In the genomic region with DNA sequence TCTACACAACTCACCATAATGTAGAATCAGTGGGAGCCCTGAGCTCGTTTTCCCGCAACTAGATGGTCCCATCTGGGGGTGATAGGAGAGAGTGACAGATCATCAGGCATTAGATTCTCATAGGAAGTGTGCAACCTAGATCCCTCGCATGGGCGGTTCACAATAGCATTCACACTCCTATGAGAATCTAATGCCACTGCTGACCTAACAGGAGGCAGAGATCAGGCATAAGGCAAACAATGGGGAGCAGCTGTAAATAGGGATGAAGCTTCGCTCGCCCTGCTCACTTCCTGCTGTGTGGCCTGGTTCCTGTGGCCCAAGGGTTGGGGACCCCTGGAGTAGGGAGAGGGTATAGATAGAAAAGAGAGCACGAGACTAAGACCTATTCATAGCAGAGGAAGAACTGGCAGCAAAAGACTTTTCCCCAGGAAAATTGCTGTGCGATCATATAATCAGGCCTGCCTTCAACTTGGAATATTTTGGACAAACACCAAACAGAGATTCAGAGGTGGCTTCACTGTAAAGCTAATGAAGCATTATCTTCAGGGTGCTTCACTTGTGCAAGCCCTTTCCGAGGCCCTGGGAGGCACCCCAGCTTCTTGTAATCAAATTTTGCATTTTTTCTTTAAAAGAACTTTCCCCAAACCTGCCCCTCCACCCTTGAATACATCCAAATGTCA, we compare ENCODE assay signal across 1 cellular context.
TF ChIP-seq lines count a peak whose summit lies in the region.

No MANE protein-coding gene starts in this region.

TF ChIP-seq in HepG2, 621 proteins besides CTCF, POLR2A, EP300 and RAD21 (continued from another document and continues in another):
- TF ChIP-seq, protein P1, sequence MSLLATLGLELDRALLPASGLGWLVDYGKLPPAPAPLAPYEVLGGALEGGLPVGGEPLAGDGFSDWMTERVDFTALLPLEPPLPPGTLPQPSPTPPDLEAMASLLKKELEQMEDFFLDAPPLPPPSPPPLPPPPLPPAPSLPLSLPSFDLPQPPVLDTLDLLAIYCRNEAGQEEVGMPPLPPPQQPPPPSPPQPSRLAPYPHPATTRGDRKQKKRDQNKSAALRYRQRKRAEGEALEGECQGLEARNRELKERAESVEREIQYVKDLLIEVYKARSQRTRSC (CRISPR knock-in tag; IDR thresholded peaks at IDR 0.05; ENCODE audit: low read depth): no peak
- TF ChIP-seq ISX (CRISPR knock-in tag; conservative IDR thresholded peaks at IDR 0.05): no peak
- no peak; the same call in 1 of the 2 replicates for TF ChIP-seq AKAP8 (CRISPR knock-in tag; IDR thresholded peaks at IDR 0.05)
- no peak for TF ChIP-seq SAFB2 (CRISPR knock-in tag; IDR thresholded peaks at IDR 0.05; ENCODE audit: borderline replicate concordance, low read depth)
- TF ChIP-seq, protein P2, sequence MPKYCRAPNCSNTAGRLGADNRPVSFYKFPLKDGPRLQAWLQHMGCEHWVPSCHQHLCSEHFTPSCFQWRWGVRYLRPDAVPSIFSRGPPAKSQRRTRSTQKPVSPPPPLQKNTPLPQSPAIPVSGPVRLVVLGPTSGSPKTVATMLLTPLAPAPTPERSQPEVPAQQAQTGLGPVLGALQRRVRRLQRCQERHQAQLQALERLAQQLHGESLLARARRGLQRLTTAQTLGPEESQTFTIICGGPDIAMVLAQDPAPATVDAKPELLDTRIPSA (CRISPR knock-in tag; IDR thresholded peaks at IDR 0.05; ENCODE audit: borderline replicate concordance): no peak
- no peak for TF ChIP-seq PLRG1 (conservative IDR thresholded peaks at IDR 0.05)
- TF ChIP-seq ZNF549 (CRISPR knock-in tag; IDR thresholded peaks at IDR 0.05): no peak
- 0 out of 2 replicates have a peak, but pooled peaks have one; percentile 57 for TF ChIP-seq ZBTB7B (CRISPR knock-in tag; IDR thresholded peaks at IDR 0.05)
- no peak for TF ChIP-seq PHF8 (CRISPR knock-in tag; IDR thresholded peaks at IDR 0.05)
- no peak for TF ChIP-seq HOXA5 (CRISPR knock-in tag; IDR thresholded peaks at IDR 0.05)
- TF ChIP-seq, protein P3, sequence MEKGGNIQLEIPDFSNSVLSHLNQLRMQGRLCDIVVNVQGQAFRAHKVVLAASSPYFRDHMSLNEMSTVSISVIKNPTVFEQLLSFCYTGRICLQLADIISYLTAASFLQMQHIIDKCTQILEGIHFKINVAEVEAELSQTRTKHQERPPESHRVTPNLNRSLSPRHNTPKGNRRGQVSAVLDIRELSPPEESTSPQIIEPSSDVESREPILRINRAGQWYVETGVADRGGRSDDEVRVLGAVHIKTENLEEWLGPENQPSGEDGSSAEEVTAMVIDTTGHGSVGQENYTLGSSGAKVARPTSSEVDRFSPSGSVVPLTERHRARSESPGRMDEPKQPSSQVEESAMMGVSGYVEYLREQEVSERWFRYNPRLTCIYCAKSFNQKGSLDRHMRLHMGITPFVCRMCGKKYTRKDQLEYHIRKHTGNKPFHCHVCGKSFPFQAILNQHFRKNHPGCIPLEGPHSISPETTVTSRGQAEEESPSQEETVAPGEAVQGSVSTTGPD (CRISPR knock-in tag; IDR thresholded peaks at IDR 0.05): no peak
- TF ChIP-seq ZNF773 (CRISPR knock-in tag; IDR thresholded peaks at IDR 0.05; ENCODE audit: borderline replicate concordance): no peak
- TF ChIP-seq ZNF160 (CRISPR knock-in tag; IDR thresholded peaks at IDR 0.05): no peak
- no peak for TF ChIP-seq PHF21A (CRISPR knock-in tag; IDR thresholded peaks at IDR 0.05)
- no peak for TF ChIP-seq ZNF878 (CRISPR knock-in tag; IDR thresholded peaks at IDR 0.05)
- TF ChIP-seq, protein P4, sequence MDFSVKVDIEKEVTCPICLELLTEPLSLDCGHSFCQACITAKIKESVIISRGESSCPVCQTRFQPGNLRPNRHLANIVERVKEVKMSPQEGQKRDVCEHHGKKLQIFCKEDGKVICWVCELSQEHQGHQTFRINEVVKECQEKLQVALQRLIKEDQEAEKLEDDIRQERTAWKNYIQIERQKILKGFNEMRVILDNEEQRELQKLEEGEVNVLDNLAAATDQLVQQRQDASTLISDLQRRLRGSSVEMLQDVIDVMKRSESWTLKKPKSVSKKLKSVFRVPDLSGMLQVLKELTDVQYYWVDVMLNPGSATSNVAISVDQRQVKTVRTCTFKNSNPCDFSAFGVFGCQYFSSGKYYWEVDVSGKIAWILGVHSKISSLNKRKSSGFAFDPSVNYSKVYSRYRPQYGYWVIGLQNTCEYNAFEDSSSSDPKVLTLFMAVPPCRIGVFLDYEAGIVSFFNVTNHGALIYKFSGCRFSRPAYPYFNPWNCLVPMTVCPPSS (IDR thresholded peaks at IDR 0.05): no peak
- TF ChIP-seq ZNF660 (CRISPR knock-in tag; IDR thresholded peaks at IDR 0.05; ENCODE audit: borderline replicate concordance, low read depth): no peak
- TF ChIP-seq SOX13 (IDR thresholded peaks at IDR 0.05): 0 out of 2 replicates have a peak, but pooled peaks have one; percentile 31
- peak in 1 of 2 experiments; percentile 85; a peak in 2 of 4 replicates for TF ChIP-seq SOX13 (CRISPR knock-in tag; conservative IDR thresholded peaks at IDR 0.05 in 1 of 2, IDR thresholded peaks at IDR 0.05 in 1 of 2)
- no peak for TF ChIP-seq KLF11 (CRISPR knock-in tag; IDR thresholded peaks at IDR 0.05)
- no peak; the same call in 1 of the 2 replicates for TF ChIP-seq ZIK1 (CRISPR knock-in tag; IDR thresholded peaks at IDR 0.05; ENCODE audit: borderline replicate concordance, low read depth)
- TF ChIP-seq MEF2D (CRISPR knock-in tag; IDR thresholded peaks at IDR 0.05): no peak
- TF ChIP-seq ZNF496 (CRISPR knock-in tag; IDR thresholded peaks at IDR 0.05; ENCODE audit: insufficient replicate concordance): no peak
- TF ChIP-seq, protein P5, sequence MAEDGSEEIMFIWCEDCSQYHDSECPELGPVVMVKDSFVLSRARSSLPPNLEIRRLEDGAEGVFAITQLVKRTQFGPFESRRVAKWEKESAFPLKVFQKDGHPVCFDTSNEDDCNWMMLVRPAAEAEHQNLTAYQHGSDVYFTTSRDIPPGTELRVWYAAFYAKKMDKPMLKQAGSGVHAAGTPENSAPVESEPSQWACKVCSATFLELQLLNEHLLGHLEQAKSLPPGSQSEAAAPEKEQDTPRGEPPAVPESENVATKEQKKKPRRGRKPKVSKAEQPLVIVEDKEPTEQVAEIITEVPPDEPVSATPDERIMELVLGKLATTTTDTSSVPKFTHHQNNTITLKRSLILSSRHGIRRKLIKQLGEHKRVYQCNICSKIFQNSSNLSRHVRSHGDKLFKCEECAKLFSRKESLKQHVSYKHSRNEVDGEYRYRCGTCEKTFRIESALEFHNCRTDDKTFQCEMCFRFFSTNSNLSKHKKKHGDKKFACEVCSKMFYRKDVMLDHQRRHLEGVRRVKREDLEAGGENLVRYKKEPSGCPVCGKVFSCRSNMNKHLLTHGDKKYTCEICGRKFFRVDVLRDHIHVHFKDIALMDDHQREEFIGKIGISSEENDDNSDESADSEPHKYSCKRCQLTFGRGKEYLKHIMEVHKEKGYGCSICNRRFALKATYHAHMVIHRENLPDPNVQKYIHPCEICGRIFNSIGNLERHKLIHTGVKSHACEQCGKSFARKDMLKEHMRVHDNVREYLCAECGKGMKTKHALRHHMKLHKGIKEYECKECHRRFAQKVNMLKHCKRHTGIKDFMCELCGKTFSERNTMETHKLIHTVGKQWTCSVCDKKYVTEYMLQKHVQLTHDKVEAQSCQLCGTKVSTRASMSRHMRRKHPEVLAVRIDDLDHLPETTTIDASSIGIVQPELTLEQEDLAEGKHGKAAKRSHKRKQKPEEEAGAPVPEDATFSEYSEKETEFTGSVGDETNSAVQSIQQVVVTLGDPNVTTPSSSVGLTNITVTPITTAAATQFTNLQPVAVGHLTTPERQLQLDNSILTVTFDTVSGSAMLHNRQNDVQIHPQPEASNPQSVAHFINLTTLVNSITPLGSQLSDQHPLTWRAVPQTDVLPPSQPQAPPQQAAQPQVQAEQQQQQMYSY (CRISPR knock-in tag; IDR thresholded peaks at IDR 0.05): no peak
- TF ChIP-seq ARNTL (CRISPR knock-in tag; IDR thresholded peaks at IDR 0.05): no peak
- TF ChIP-seq KDM1A (CRISPR knock-in tag; IDR thresholded peaks at IDR 0.05): no peak
- TF ChIP-seq MAZ (IDR thresholded peaks at IDR 0.05; ENCODE audit: borderline replicate concordance, low read depth, low read length): no peak
- peak; percentile 60; the same call in 1 of the 2 replicates for TF ChIP-seq MAZ (CRISPR knock-in tag; IDR thresholded peaks at IDR 0.05; ENCODE audit: low read depth)
- TF ChIP-seq NFIC (IDR thresholded peaks at IDR 0.05; ENCODE audit: low read length): no peak
- no peak for TF ChIP-seq ZNF430 (CRISPR knock-in tag; IDR thresholded peaks at IDR 0.05)
- TF ChIP-seq, protein P6, sequence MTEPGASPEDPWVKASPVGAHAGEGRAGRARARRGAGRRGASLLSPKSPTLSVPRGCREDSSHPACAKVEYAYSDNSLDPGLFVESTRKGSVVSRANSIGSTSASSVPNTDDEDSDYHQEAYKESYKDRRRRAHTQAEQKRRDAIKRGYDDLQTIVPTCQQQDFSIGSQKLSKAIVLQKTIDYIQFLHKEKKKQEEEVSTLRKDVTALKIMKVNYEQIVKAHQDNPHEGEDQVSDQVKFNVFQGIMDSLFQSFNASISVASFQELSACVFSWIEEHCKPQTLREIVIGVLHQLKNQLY (CRISPR knock-in tag; IDR thresholded peaks at IDR 0.05): no peak
- TF ChIP-seq HMG20B (CRISPR knock-in tag; conservative IDR thresholded peaks at IDR 0.05): no peak
- TF ChIP-seq, protein P7, sequence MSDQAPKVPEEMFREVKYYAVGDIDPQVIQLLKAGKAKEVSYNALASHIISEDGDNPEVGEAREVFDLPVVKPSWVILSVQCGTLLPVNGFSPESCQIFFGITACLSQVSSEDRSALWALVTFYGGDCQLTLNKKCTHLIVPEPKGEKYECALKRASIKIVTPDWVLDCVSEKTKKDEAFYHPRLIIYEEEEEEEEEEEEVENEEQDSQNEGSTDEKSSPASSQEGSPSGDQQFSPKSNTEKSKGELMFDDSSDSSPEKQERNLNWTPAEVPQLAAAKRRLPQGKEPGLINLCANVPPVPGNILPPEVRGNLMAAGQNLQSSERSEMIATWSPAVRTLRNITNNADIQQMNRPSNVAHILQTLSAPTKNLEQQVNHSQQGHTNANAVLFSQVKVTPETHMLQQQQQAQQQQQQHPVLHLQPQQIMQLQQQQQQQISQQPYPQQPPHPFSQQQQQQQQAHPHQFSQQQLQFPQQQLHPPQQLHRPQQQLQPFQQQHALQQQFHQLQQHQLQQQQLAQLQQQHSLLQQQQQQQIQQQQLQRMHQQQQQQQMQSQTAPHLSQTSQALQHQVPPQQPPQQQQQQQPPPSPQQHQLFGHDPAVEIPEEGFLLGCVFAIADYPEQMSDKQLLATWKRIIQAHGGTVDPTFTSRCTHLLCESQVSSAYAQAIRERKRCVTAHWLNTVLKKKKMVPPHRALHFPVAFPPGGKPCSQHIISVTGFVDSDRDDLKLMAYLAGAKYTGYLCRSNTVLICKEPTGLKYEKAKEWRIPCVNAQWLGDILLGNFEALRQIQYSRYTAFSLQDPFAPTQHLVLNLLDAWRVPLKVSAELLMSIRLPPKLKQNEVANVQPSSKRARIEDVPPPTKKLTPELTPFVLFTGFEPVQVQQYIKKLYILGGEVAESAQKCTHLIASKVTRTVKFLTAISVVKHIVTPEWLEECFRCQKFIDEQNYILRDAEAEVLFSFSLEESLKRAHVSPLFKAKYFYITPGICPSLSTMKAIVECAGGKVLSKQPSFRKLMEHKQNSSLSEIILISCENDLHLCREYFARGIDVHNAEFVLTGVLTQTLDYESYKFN (CRISPR knock-in tag; conservative IDR thresholded peaks at IDR 0.05): no peak
- no peak for TF ChIP-seq ZFP82 (CRISPR knock-in tag; IDR thresholded peaks at IDR 0.05; ENCODE audit: borderline replicate concordance)
- TF ChIP-seq, protein P8, sequence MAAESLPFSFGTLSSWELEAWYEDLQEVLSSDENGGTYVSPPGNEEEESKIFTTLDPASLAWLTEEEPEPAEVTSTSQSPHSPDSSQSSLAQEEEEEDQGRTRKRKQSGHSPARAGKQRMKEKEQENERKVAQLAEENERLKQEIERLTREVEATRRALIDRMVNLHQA (CRISPR knock-in tag; IDR thresholded peaks at IDR 0.05): no peak
- TF ChIP-seq, protein P9, sequence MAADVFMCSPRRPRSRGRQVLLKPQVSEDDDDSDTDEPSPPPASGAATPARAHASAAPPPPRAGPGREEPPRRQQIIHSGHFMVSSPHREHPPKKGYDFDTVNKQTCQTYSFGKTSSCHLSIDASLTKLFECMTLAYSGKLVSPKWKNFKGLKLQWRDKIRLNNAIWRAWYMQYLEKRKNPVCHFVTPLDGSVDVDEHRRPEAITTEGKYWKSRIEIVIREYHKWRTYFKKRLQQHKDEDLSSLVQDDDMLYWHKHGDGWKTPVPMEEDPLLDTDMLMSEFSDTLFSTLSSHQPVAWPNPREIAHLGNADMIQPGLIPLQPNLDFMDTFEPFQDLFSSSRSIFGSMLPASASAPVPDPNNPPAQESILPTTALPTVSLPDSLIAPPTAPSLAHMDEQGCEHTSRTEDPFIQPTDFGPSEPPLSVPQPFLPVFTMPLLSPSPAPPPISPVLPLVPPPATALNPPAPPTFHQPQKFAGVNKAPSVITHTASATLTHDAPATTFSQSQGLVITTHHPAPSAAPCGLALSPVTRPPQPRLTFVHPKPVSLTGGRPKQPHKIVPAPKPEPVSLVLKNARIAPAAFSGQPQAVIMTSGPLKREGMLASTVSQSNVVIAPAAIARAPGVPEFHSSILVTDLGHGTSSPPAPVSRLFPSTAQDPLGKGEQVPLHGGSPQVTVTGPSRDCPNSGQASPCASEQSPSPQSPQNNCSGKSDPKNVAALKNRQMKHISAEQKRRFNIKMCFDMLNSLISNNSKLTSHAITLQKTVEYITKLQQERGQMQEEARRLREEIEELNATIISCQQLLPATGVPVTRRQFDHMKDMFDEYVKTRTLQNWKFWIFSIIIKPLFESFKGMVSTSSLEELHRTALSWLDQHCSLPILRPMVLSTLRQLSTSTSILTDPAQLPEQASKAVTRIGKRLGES (CRISPR knock-in tag; IDR thresholded peaks at IDR 0.05; ENCODE audit: borderline replicate concordance): no peak
- TF ChIP-seq, protein P10, sequence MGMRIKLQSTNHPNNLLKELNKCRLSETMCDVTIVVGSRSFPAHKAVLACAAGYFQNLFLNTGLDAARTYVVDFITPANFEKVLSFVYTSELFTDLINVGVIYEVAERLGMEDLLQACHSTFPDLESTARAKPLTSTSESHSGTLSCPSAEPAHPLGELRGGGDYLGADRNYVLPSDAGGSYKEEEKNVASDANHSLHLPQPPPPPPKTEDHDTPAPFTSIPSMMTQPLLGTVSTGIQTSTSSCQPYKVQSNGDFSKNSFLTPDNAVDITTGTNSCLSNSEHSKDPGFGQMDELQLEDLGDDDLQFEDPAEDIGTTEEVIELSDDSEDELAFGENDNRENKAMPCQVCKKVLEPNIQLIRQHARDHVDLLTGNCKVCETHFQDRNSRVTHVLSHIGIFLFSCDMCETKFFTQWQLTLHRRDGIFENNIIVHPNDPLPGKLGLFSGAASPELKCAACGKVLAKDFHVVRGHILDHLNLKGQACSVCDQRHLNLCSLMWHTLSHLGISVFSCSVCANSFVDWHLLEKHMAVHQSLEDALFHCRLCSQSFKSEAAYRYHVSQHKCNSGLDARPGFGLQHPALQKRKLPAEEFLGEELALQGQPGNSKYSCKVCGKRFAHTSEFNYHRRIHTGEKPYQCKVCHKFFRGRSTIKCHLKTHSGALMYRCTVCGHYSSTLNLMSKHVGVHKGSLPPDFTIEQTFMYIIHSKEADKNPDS (CRISPR knock-in tag; IDR thresholded peaks at IDR 0.05): no peak
- TF ChIP-seq ZNF230 (CRISPR knock-in tag; IDR thresholded peaks at IDR 0.05): no peak
- no peak for TF ChIP-seq KAT2B (IDR thresholded peaks at IDR 0.05; ENCODE audit: borderline replicate concordance, low read depth, low read length)
- TF ChIP-seq ZNF644 (CRISPR knock-in tag; IDR thresholded peaks at IDR 0.05; ENCODE audit: low read depth): peak; percentile 55; the same call in 1 of the 2 replicates
